ENCODE assay signal across 8 cellular contexts in genomic region chr2:237421542-237422047, GRCh38. TPM values are rescaled to one million over a fixed set of nuclear protein-coding genes. Genes with fewer than 3 reads are reported as not detected.
DNase-seq lines count a peak whose midpoint lies in the region; ATAC-seq and TF ChIP-seq lines count a peak whose summit lies in the region.

No MANE protein-coding gene starts in this region.

- H3K36me3 ChIP-seq in SK-N-MC (ENCODE audit: insufficient read depth, low read length) = no peaks in the 10 kb centered on the region
- no peaks in the 10 kb centered on the region for H3K36me3 ChIP-seq in cardiac muscle cell
- no peaks in the 10 kb centered on the region for H3K36me3 ChIP-seq in tibial artery

- CTCF ChIA-PET in activated naive CD4-positive, alpha-beta T cell treated with anti-CD3 and anti-CD28 coated beads, Interleukin-2, amount 10 ng/mL, durations not matched to agents 7 days and 5 days (lab: Charles Lee) = interaction anchor here (0.6 to 6.4 kb wide), 32 partner anchors 8 to 503 kb away, joined by 3 to 110 read pairs (median 6); partner anchors contain the start of genes COL6A3 and COPS8

- peaks cover 15% of the 10 kb centered on the region for H3K4me1 Mint-ChIP-seq in activated naive CD4-positive, alpha-beta T cell treated with anti-CD3 and anti-CD28 coated beads, Interleukin-2, amount 10 ng/mL, durations not matched to agents 7 days and 5 days

- no peaks in the 10 kb centered on the region for H3K9me3 ChIP-seq in SK-N-MC (ENCODE audit: low read depth, low read length)
- no peaks in the 10 kb centered on the region for H3K9me3 ChIP-seq in cardiac muscle cell (ENCODE audit: low read depth)
- H3K9me3 ChIP-seq in tibial artery = no peaks in the 10 kb centered on the region

- intact Hi-C loops in posterior cingulate gyrus (cut with DNase I) = loop anchor here (1.0 to 5.0 kb wide), 2 partner anchors 56 to 151 kb away; no protein-coding TSS in a partner anchor
- intact Hi-C loops in tibial artery (cut with DNase I; ENCODE audit: low total_unique reads) = loop anchor here (5.0 kb wide), 2 partner anchors 36 to 51 kb away; no protein-coding TSS in a partner anchor

- ATAC-seq in GM21529 (IDR thresholded peaks at IDR 0.05; ENCODE audit: unreplicated experiment) = no peak

- H3K4me1 ChIP-seq in cardiac muscle cell (ENCODE audit: low read depth) = peaks cover 21% of the 10 kb centered on the region
- H3K4me1 ChIP-seq in tibial artery = peaks cover 0 to 12% (median 7%) of the 10 kb centered on the region in 4 donors

- DNase-seq in Daoy (ENCODE audit: low read depth) (peak; percentile 90), SK-N-MC (ENCODE audit: low read depth, low spot score) (no peak), cardiac muscle cell (ENCODE audit: low read depth in 1 of 2, low spot score in 1 of 2) (peak; percentile 65 to 86), posterior cingulate gyrus (peak in 9 of 10 donors; percentile 45 to 95 (median 65)), tibial artery (peak; percentile 79 to 89)
- peak; percentile 86 for DNase-seq in activated naive CD4-positive, alpha-beta T cell treated with anti-CD3 and anti-CD28 coated beads, Interleukin-2, amount 10 ng/mL, durations not matched to agents 7 days and 5 days

- TF ChIP-seq CTCF in LNCAP (IDR thresholded peaks at IDR 0.05) (peak; percentile 86), cardiac muscle cell (IDR thresholded peaks at IDR 0.05; ENCODE audit: low read depth, low read length) (peak; percentile 90), tibial artery (IDR thresholded peaks at IDR 0.05) (peak; percentile 83 to 90)

- no peaks in the 10 kb centered on the region for H3K36me3 Mint-ChIP-seq in activated naive CD4-positive, alpha-beta T cell treated with anti-CD3 and anti-CD28 coated beads, Interleukin-2, amount 10 ng/mL, durations not matched to agents 7 days and 5 days

- no peak overlapping the region for H3K27ac ChIP-seq in SK-N-MC
- no peak overlapping the region for H3K27ac ChIP-seq in cardiac muscle cell
- H3K27ac ChIP-seq in tibial artery = peak overlapping the region; percentile 47 to 58

- peaks cover 20% of the 10 kb centered on the region for H3K27me3 Mint-ChIP-seq in activated naive CD4-positive, alpha-beta T cell treated with anti-CD3 and anti-CD28 coated beads, Interleukin-2, amount 10 ng/mL, durations not matched to agents 7 days and 5 days

- H3K4me3 Mint-ChIP-seq in activated naive CD4-positive, alpha-beta T cell treated with anti-CD3 and anti-CD28 coated beads, Interleukin-2, amount 10 ng/mL, durations not matched to agents 7 days and 5 days = no peak overlapping the region

- H3K4me3 ChIP-seq in SK-N-MC = peak overlapping the region; percentile 47
- H3K4me3 ChIP-seq in cardiac muscle cell = no peak overlapping the region
- H3K4me3 ChIP-seq in tibial artery = peak overlapping the region; percentile 15 to 33

- no peaks in the 10 kb centered on the region for H3K27me3 ChIP-seq in cardiac muscle cell
- H3K27me3 ChIP-seq in tibial artery = no peaks in the 10 kb centered on the region

- no peak overlapping the region for H3K27ac Mint-ChIP-seq in activated naive CD4-positive, alpha-beta T cell treated with anti-CD3 and anti-CD28 coated beads, Interleukin-2, amount 10 ng/mL, durations not matched to agents 7 days and 5 days

- no peaks in the 10 kb centered on the region for H3K9me3 Mint-ChIP-seq in activated naive CD4-positive, alpha-beta T cell treated with anti-CD3 and anti-CD28 coated beads, Interleukin-2, amount 10 ng/mL, durations not matched to agents 7 days and 5 days

- no peak overlapping the region for H3K9ac ChIP-seq in SK-N-MC (ENCODE audit: insufficient read length)

RNA-seq across cellular contexts. Expression of gene COL6A3, which starts 7.6 kb away (rescaled TPM):
- 268 and 296 TPM in 2 replicates for total RNA-seq in Daoy (2014; rRNA removed; shearing (Covaris generic))
- total RNA-seq in cardiac muscle cell = 4.1 and 4.7 TPM in 2 replicates
- polyA plus RNA-seq in cardiac muscle cell = 0.24 and 1.3 TPM in 2 replicates

Comparison
In these comparisons a context has a peak if more than half of its experiments do, and no peak if none do; other contexts are left out.
1. H3K27ac ChIP-seq: peak in tibial artery (2 of 2); none in SK-N-MC (single experiment) and cardiac muscle cell (single experiment).
2. RNA of gene COL6A3, which starts 7.6 kb away (total RNA-seq): 268 to 296 TPM in Daoy; 4.1 to 4.7 TPM in cardiac muscle cell; every median in the first group is over 10 times any median in the second.
3. Peak in every context shown above with its lines, with median percentiles within 50 percentile points of each other: CTCF ChIP-seq.